In genomic region chr6:30689022-30689865, GRCh38 we compare ENCODE assay signal across 8 cellular contexts. TPM values are rescaled to one million over a fixed set of nuclear protein-coding genes. Genes with fewer than 3 reads are reported as not detected.
DNase-seq lines count a peak whose midpoint lies in the region; FAIRE-seq and TF ChIP-seq lines count a peak whose summit lies in the region.

No MANE protein-coding gene starts in this region.

- H3K9me1 ChIP-seq in endothelial cell of umbilical vein (replicated peaks; ENCODE audit: control insufficient read depth, extremely low read depth, insufficient read depth, low read length) = no peaks in the 10 kb centered on the region

- H3K9me2 ChIP-seq in OCI-LY1 (ENCODE audit: low read depth, low read length) = no peaks in the 10 kb centered on the region

- intact Hi-C loops in endothelial cell of umbilical vein (cut with micrococcal nuclease) (no loop called here), prostate gland (cut with DNase I) (loop anchor here (5.0 kb wide), 1 partner anchor 72 kb away; the partner anchor contains the start of genes MRPS18B and PPP1R10)

- FAIRE-seq in endothelial cell of umbilical vein (lab: Jason Lieb, UNC) (no peak), RCC 7860 (lab: Jason Lieb, UNC) (no peak)

- dilution Hi-C loops in endothelial cell of umbilical vein (cut with MboI; ENCODE audit: extremely low pct_ligation_motif_present, low sequenced_read_pairs) = no loop called here

- H4K20me1 ChIP-seq in OCI-LY1 (ENCODE audit: insufficient read depth, low read length) (no peaks in the 10 kb centered on the region), endothelial cell of umbilical vein (replicated peaks; ENCODE audit: control insufficient read depth, extremely low read depth, insufficient read depth, low read length) (no peaks in the 10 kb centered on the region)

- TF ChIP-seq CTCF in OCI-LY1 (IDR thresholded peaks at IDR 0.05; ENCODE audit: low read length) (no peak), endothelial cell of umbilical vein (IDR thresholded peaks at IDR 0.05; ENCODE audit: extremely low read depth in 1 of 2, insufficient read depth in 1 of 2, low read depth in 1 of 2, low read length in 2 of 2) (no peak), prostate gland (IDR thresholded peaks at IDR 0.05) (no peak)

- peaks cover 14% of the 10 kb centered on the region for H3F3A ChIP-seq in OCI-LY1 (ENCODE audit: insufficient read depth, low read length)

- no peak overlapping the region for H2AFZ ChIP-seq in OCI-LY1 (ENCODE audit: low read length)
- no peak overlapping the region for H2AFZ ChIP-seq in endothelial cell of umbilical vein (ENCODE audit: low read depth, low read length)

- H3K4me2 ChIP-seq in OCI-LY1 (ENCODE audit: low read length) (peak overlapping the region; percentile 75), endothelial cell of umbilical vein (ENCODE audit: insufficient read depth, low read length) (peak overlapping the region; percentile 78)

- POLR2A ChIA-PET in endothelial cell of umbilical vein (lab: Charles Lee) = interaction anchor here (1.2 kb wide), 1 partner anchor 30 kb away, joined by 4 read pairs; no protein-coding TSS in a partner anchor

- H3K9ac ChIP-seq in OCI-LY1 (ENCODE audit: low read length) = peak overlapping the region; percentile 62
- no peak overlapping the region for H3K9ac ChIP-seq in endothelial cell of umbilical vein (replicated peaks; ENCODE audit: extremely low read depth, insufficient read depth, low read length)

- H3K27me3 ChIP-seq in OCI-LY1 (ENCODE audit: insufficient read depth, low read length) (no peaks in the 10 kb centered on the region), endothelial cell of umbilical vein (ENCODE audit: control insufficient read depth in 2 of 2, insufficient read depth in 2 of 2, low read length in 2 of 2) (no peaks in the 10 kb centered on the region), prostate gland (replicated peaks; ENCODE audit: insufficient read depth) (no peaks in the 10 kb centered on the region)

- DNase-seq in endothelial cell of umbilical vein (ENCODE audit: low read depth, low spot score) (no peak), prostate gland (ENCODE audit: low spot score) (no peak), DMS 273 treated with DMSO at 0.1 percent for 48 hours (lab: John Stamatoyannopoulos, UW) (no peak), NCI-H1930 (lab: John Stamatoyannopoulos, UW) (no peak), NCI-H2081 (lab: John Stamatoyannopoulos, UW) (no peak), RCC 7860 (ENCODE audit: low spot score) (no peak)

- peaks cover 66% of the 10 kb centered on the region for H3K4me1 ChIP-seq in OCI-LY1 (ENCODE audit: insufficient read depth, low read length, severe bottlenecking)
- H3K4me1 ChIP-seq in endothelial cell of umbilical vein (ENCODE audit: control insufficient read depth, extremely low read depth, insufficient read depth, low read length) = peaks cover 31% of the 10 kb centered on the region
- H3K4me1 ChIP-seq in prostate gland (replicated peaks) = peaks cover 2% of the 10 kb centered on the region

- no TSS peak for BruUV-seq in endothelial cell of umbilical vein (replicated peaks; lab: Mats Ljungman, UMichigan)

- H3K27ac ChIP-seq in OCI-LY1 (ENCODE audit: low read depth, low read length, poor library complexity, severe bottlenecking) (peak overlapping the region; percentile 95), endothelial cell of umbilical vein (ENCODE audit: insufficient read depth, low read depth, low read length) (no peak overlapping the region), prostate gland (peak overlapping the region; percentile 86 to 97)

- H3K4me3 ChIP-seq in GM08714 (ENCODE audit: low read length) (peak overlapping the region; percentile 94; the same call in 1 of the 2 replicates), OCI-LY1 (ENCODE audit: low read depth, low read length, poor library complexity, severe bottlenecking) (peak overlapping the region; percentile 64), endothelial cell of umbilical vein (replicated peaks in 1 of 3; ENCODE audit: insufficient read depth in 1 of 3, low read depth in 1 of 3, low read length in 3 of 3) (no peak overlapping the region), prostate gland (no peak overlapping the region)

- WGBS in prostate gland = 84% methylated on average over 11 of the region's 11 CpGs

- no peaks in the 10 kb centered on the region for H3K9me3 ChIP-seq in OCI-LY1 (ENCODE audit: low read length)
- H3K9me3 ChIP-seq in endothelial cell of umbilical vein (replicated peaks; ENCODE audit: control insufficient read depth, insufficient read depth, low read length) = no peaks in the 10 kb centered on the region
- H3K9me3 ChIP-seq in prostate gland = no peaks in the 10 kb centered on the region

- H3K79me2 ChIP-seq in OCI-LY1 (ENCODE audit: insufficient read depth, low read length) (peaks cover 12% of the 10 kb centered on the region), endothelial cell of umbilical vein (ENCODE audit: control insufficient read depth, insufficient read depth, low read length) (peaks cover 45% of the 10 kb centered on the region)

- CTCF ChIA-PET in endothelial cell of umbilical vein (lab: Charles Lee) = interaction anchor here (1.5 to 2.5 kb wide), 5 partner anchors 10 to 42 kb away, joined by 4 to 32 read pairs (median 9); partner anchors contain the start of gene DHX16

- H3K36me3 ChIP-seq in OCI-LY1 (ENCODE audit: insufficient read depth, low read length) = no peaks in the 10 kb centered on the region
- no peaks in the 10 kb centered on the region for H3K36me3 ChIP-seq in endothelial cell of umbilical vein (ENCODE audit: control insufficient read depth in 2 of 2, extremely low read depth in 1 of 2, insufficient read depth in 2 of 2, low read length in 2 of 2)
- H3K36me3 ChIP-seq in prostate gland = no peaks in the 10 kb centered on the region

- TF ChIP-seq POLR2A in endothelial cell of umbilical vein (IDR thresholded peaks at IDR 0.05; ENCODE audit: low read depth, low read length) (peak; percentile 4), prostate gland (IDR thresholded peaks at IDR 0.05) (no peak)

TF ChIP-seq in endothelial cell of umbilical vein, 7 proteins besides CTCF, POLR2A, EP300 and RAD21 (continues in another document):
- TF ChIP-seq EZH2 (IDR thresholded peaks at IDR 0.05; ENCODE audit: borderline replicate concordance, low read depth, low read length, severe bottlenecking) (no peak), POLR2AphosphoS5 (IDR thresholded peaks at IDR 0.05; ENCODE audit: insufficient read depth, low read depth, low read length) (no peak), GATA2 (IDR thresholded peaks at IDR 0.05; ENCODE audit: insufficient read depth, insufficient read length, low read depth, low read length) (no peak)

RNA-seq across cellular contexts. Expression of gene NRM, which starts 1.5 kb away (rescaled TPM):
- total RNA-seq in endothelial cell of umbilical vein (28.5 and 32.2 TPM in 2 replicates), prostate gland (1 to 10 TPM; 5.9 to 7.3 TPM)
- 33.8 and 36.7 TPM in 2 replicates for polyA plus RNA-seq in endothelial cell of umbilical vein
- 33.0 and 34.0 TPM in 2 replicates for polyA plus RNA-seq in endothelial cell of umbilical vein (2011; cell fraction: cytosol; rRNA removed)
- polyA plus RNA-seq in endothelial cell of umbilical vein (2011; cell fraction: nucleus; rRNA removed) = 16.0 and 18.9 TPM in 2 replicates
- 17.7 and 22.2 TPM in 2 replicates for polyA plus RNA-seq in endothelial cell of umbilical vein (2012)
- polyA minus RNA-seq in endothelial cell of umbilical vein = 17.5 and 18.7 TPM in 2 replicates
- polyA minus RNA-seq in endothelial cell of umbilical vein (2011; cell fraction: cytosol; rRNA and poly(A)+ RNA removed) = 20.0 TPM
- 4.5 and 7.8 TPM in 2 replicates for polyA minus RNA-seq in endothelial cell of umbilical vein (2011; cell fraction: nucleus; rRNA and poly(A)+ RNA removed)

RNA-seq across cellular contexts. Expression of gene PPP1R18, which starts 2.8 kb away (rescaled TPM):
- total RNA-seq in endothelial cell of umbilical vein = 129 and 136 TPM in 2 replicates
- polyA plus RNA-seq in endothelial cell of umbilical vein = 167 and 173 TPM in 2 replicates
- polyA plus RNA-seq in endothelial cell of umbilical vein (2011; cell fraction: cytosol; rRNA removed) = 125 and 137 TPM in 2 replicates
- 98.3 and 116 TPM in 2 replicates for polyA plus RNA-seq in endothelial cell of umbilical vein (2011; cell fraction: nucleus; rRNA removed)
- polyA plus RNA-seq in endothelial cell of umbilical vein (2012) = 94.7 and 97.8 TPM in 2 replicates
- polyA minus RNA-seq in endothelial cell of umbilical vein = 136 and 140 TPM in 2 replicates
- polyA minus RNA-seq in endothelial cell of umbilical vein (2011; cell fraction: cytosol; rRNA and poly(A)+ RNA removed) = 15.4 TPM
- polyA minus RNA-seq in endothelial cell of umbilical vein (2011; cell fraction: nucleus; rRNA and poly(A)+ RNA removed) = 41.1 and 44.0 TPM in 2 replicates
- 10 to 100 TPM; 12.2 to 21.9 TPM for total RNA-seq in prostate gland

RNA-seq across cellular contexts. Expression of gene DHX16, which starts 16.4 kb away (rescaled TPM):
- total RNA-seq in endothelial cell of umbilical vein (36.3 and 38.2 TPM in 2 replicates), prostate gland (10 to 100 TPM; 26.4 to 41.0 TPM)
- 62.3 and 66.5 TPM in 2 replicates for polyA plus RNA-seq in endothelial cell of umbilical vein
- polyA plus RNA-seq in endothelial cell of umbilical vein (2011; cell fraction: cytosol; rRNA removed) = 42.2 and 43.9 TPM in 2 replicates
- 141 and 146 TPM in 2 replicates for polyA plus RNA-seq in endothelial cell of umbilical vein (2011; cell fraction: nucleus; rRNA removed)
- polyA plus RNA-seq in endothelial cell of umbilical vein (2012) = 30.0 and 30.6 TPM in 2 replicates
- 61.9 and 63.5 TPM in 2 replicates for polyA minus RNA-seq in endothelial cell of umbilical vein
- 24.9 TPM for polyA minus RNA-seq in endothelial cell of umbilical vein (2011; cell fraction: cytosol; rRNA and poly(A)+ RNA removed)
- 24.0 and 31.7 TPM in 2 replicates for polyA minus RNA-seq in endothelial cell of umbilical vein (2011; cell fraction: nucleus; rRNA and poly(A)+ RNA removed)

RNA-seq across cellular contexts. Expression of gene MDC1, which starts 27.8 kb away (rescaled TPM):
- total RNA-seq in endothelial cell of umbilical vein = 42.3 and 43.6 TPM in 2 replicates
- 15.6 and 16.8 TPM in 2 replicates for polyA plus RNA-seq in endothelial cell of umbilical vein
- polyA plus RNA-seq in endothelial cell of umbilical vein (2011; cell fraction: cytosol; rRNA removed) = 13.0 and 13.4 TPM in 2 replicates
- 36.2 and 49.0 TPM in 2 replicates for polyA plus RNA-seq in endothelial cell of umbilical vein (2011; cell fraction: nucleus; rRNA removed)
- 16.8 and 20.4 TPM in 2 replicates for polyA plus RNA-seq in endothelial cell of umbilical vein (2012)
- 14.6 and 17.6 TPM in 2 replicates for polyA minus RNA-seq in endothelial cell of umbilical vein
- polyA minus RNA-seq in endothelial cell of umbilical vein (2011; cell fraction: cytosol; rRNA and poly(A)+ RNA removed) = 20.7 TPM
- 11.9 and 14.6 TPM in 2 replicates for polyA minus RNA-seq in endothelial cell of umbilical vein (2011; cell fraction: nucleus; rRNA and poly(A)+ RNA removed)
- total RNA-seq in prostate gland = 10 to 100 TPM; 20.5 to 26.3 TPM

RNA-seq across cellular contexts. Expression of gene TUBB, which starts 30.9 kb away (rescaled TPM):
- total RNA-seq in endothelial cell of umbilical vein (1,243 and 1,276 TPM in 2 replicates), prostate gland (100 to 1,000 TPM; 196 to 270 TPM)
- 1,408 and 1,437 TPM in 2 replicates for polyA plus RNA-seq in endothelial cell of umbilical vein
- polyA plus RNA-seq in endothelial cell of umbilical vein (2011; cell fraction: cytosol; rRNA removed) = 1,278 and 1,444 TPM in 2 replicates
- 567 and 602 TPM in 2 replicates for polyA plus RNA-seq in endothelial cell of umbilical vein (2011; cell fraction: nucleus; rRNA removed)
- polyA plus RNA-seq in endothelial cell of umbilical vein (2012) = 869 and 1,219 TPM in 2 replicates
- polyA minus RNA-seq in endothelial cell of umbilical vein = 1,727 and 1,760 TPM in 2 replicates
- polyA minus RNA-seq in endothelial cell of umbilical vein (2011; cell fraction: cytosol; rRNA and poly(A)+ RNA removed) = 468 TPM
- polyA minus RNA-seq in endothelial cell of umbilical vein (2011; cell fraction: nucleus; rRNA and poly(A)+ RNA removed) = 213 and 284 TPM in 2 replicates

Comparison
In these comparisons a context has a peak if more than half of its experiments do, and no peak if none do; other contexts are left out.
1. H3K4me3 ChIP-seq: peak in GM08714 (single experiment) and OCI-LY1 (single experiment); none in endothelial cell of umbilical vein (0 of 3) and prostate gland (0 of 2).